ENCODE assay signal across 5 cellular contexts in genomic region chr1:161548749-161549406, GRCh38. TPM values are rescaled to one million over a fixed set of nuclear protein-coding genes. Genes with fewer than 3 reads are reported as not detected.
"Had no signal": no experiment of that assay in that cellular context is flagged by ENCODE, and none has a peak within 500 bp of the region (broad histone marks: within the 10 kb centered on the region; RNA-seq: fewer than 3 reads in every experiment).

No MANE protein-coding gene starts in this region.

RNA-seq across cellular contexts. Expression of gene FCGR3A, which starts 0.7 kb away (rescaled TPM):
- total RNA-seq: activated CD4-positive, alpha-beta T cell treated with anti-CD3 and anti-CD28 coated beads, Interleukin-2, amount 10 ng/mL, durations not matched to agents 24 days and 14 days; activated T-helper 1 cell treated with anti-CD3 and anti-CD28 coated beads, Interleukin-12 subunit alpha, Interleukin-12 subunit beta, Interleukin-2, Interleukin-4 antibody, amounts not matched to agents 30 ng/mL and 10 ng/mL and 1 ng/mL, durations not matched to agents 14 hours and 24 hours and 36 hours; astrocyte; NCI-H460; PC-9 had no signal

RNA-seq across cellular contexts. Expression of gene FCGR2A, which starts 43.6 kb away (rescaled TPM):
- total RNA-seq: activated CD4-positive, alpha-beta T cell treated with anti-CD3 and anti-CD28 coated beads, Interleukin-2, amount 10 ng/mL, durations not matched to agents 24 days and 14 days; activated T-helper 1 cell treated with anti-CD3 and anti-CD28 coated beads, Interleukin-12 subunit alpha, Interleukin-12 subunit beta, Interleukin-2, Interleukin-4 antibody, amounts not matched to agents 30 ng/mL and 10 ng/mL and 1 ng/mL, durations not matched to agents 14 hours and 24 hours and 36 hours; astrocyte had no signal
